In the genomic region with DNA sequence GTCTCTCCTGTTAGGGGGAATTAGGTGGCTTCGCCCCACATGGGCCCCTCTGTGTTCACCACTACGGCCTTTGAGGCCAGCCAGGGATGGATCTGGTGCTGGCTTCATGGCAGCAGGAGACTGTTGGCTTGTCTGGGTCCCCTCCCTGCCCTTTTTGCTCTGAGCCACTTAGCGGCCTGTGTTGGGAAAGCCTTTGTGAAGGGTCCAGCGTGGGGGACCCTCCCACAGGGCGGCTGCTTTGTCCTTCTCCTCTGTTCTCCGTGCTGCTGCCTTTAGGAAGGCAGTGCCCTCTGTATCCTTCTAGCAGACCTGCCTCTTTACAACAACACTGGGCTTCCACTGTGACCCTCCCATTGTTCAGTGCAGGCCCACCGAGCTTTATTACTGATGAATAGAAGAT, we compare ENCODE assay signal across 20 cellular contexts.
"Had no signal": no experiment of that assay in that cellular context is flagged by ENCODE, and none has a peak within 500 bp of the region (broad histone marks: within the 10 kb centered on the region; RNA-seq: fewer than 3 reads in every experiment).

No MANE protein-coding gene starts in this region.

- H3K36me3 ChIP-seq: heart left ventricle, left lung, lower lobe of right lung, right atrium auricular region, tibial nerve, upper lobe of right lung, vagina had no signal

- H3K27me3 ChIP-seq: heart left ventricle, left lung, right atrium auricular region, testis, tibial nerve, upper lobe of right lung, vagina had no signal

- H3K4me3 ChIP-seq: heart left ventricle, left lung, lower lobe of right lung, right atrium auricular region, testis, tibial nerve, upper lobe of right lung, vagina had no signal

- H3K27ac ChIP-seq: heart left ventricle, left lung, lower lobe of right lung, right atrium auricular region, testis, tibial nerve, upper lobe of right lung, vagina had no signal

- DNase-seq: cerebellar nuclear complex; effector CD8-positive, alpha-beta T cell; heart left ventricle; hippocampal formation; left lung; lower lobe of right lung; natural killer cell; posterior cingulate gyrus; small intestine; stimulated activated CD4-positive, alpha-beta T cell treated with anti-CD3 and anti-CD28 coated beads, Interleukin-12 subunit alpha, Interleukin-12 subunit beta, amount 100 ng/mL, for 4 hours; stimulated activated naive CD8-positive, alpha-beta T cell treated with anti-CD3 and anti-CD28 coated beads, Interleukin-15, amount 100 ng/mL, for 72 hours; testis; upper lobe of right lung had no signal

- H3K4me3 Mint-ChIP-seq: dendritic cell treated with granulocyte-macrophage colony-stimulating factor and Interleukin-4, amounts not matched to agents 40 ng/mL and 50 ng/mL, for 4 days; memory B cell; mesothelial cell of epicardium; natural killer cell; stimulated activated naive CD8-positive, alpha-beta T cell treated with anti-CD3 and anti-CD28 coated beads, Interleukin-15, amount 100 ng/mL, for 72 hours had no signal

- H3K4me1 Mint-ChIP-seq: memory B cell; mesothelial cell of epicardium; natural killer cell; stimulated activated naive CD8-positive, alpha-beta T cell treated with anti-CD3 and anti-CD28 coated beads, Interleukin-15, amount 100 ng/mL, for 72 hours had no signal

- H3K36me3 Mint-ChIP-seq: memory B cell, mesothelial cell of epicardium, natural killer cell had no signal

- H3K4me1 ChIP-seq: heart left ventricle, left lung, lower lobe of right lung, right atrium auricular region, testis, upper lobe of right lung, vagina had no signal

- H3K9me3 Mint-ChIP-seq: dendritic cell treated with granulocyte-macrophage colony-stimulating factor and Interleukin-4, amounts not matched to agents 40 ng/mL and 50 ng/mL, for 4 days; memory B cell; natural killer cell; stimulated activated naive CD8-positive, alpha-beta T cell treated with anti-CD3 and anti-CD28 coated beads, Interleukin-15, amount 100 ng/mL, for 72 hours had no signal

- ATAC-seq: esophagus mucosa; heart left ventricle; left lung; lower lobe of right lung; natural killer cell; stimulated activated naive CD8-positive, alpha-beta T cell treated with anti-CD3 and anti-CD28 coated beads, Interleukin-15, amount 100 ng/mL, for 72 hours; upper lobe of right lung had no signal

- H3K9me3 ChIP-seq: left lung, lower lobe of right lung, right atrium auricular region, testis, upper lobe of right lung, vagina had no signal

- H3K27ac Mint-ChIP-seq: dendritic cell treated with granulocyte-macrophage colony-stimulating factor and Interleukin-4, amounts not matched to agents 40 ng/mL and 50 ng/mL, for 4 days; memory B cell; mesothelial cell of epicardium; natural killer cell had no signal
